Comparison of ENCODE assay signal across 10 cellular contexts in the genomic region with DNA sequence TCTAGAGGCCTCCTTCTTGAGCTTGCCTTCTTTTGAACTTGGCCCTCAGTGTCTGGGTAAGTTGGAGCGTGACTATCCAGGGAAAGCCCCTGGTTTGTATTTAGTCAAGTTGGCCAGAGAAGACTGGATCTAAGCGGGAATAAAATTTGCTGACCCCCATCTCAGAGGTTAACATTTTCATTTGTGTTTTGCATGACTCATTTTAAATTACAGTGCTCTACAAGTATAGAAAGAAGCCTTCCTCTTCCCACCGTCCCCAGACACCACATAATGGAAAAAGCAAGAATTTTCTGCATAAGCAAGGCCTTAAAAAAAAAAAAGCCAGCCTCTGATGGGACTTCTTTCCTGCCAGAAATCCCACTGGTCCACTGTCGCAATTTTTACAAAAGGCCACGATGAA. TPM values are rescaled to one million over a fixed set of nuclear protein-coding genes. Genes with fewer than 3 reads are reported as not detected.
A peak's percentile ranks its signal among the peaks of the same experiment; 100 is the strongest.
DNase-seq lines count a peak whose midpoint lies in the region; ATAC-seq and TF ChIP-seq lines count a peak whose summit lies in the region.
"Had no signal": no experiment of that assay in that cellular context is flagged by ENCODE, and none has a peak within 500 bp of the region (broad histone marks: within the 10 kb centered on the region; RNA-seq: fewer than 3 reads in every experiment).

No MANE protein-coding gene starts in this region.

- no peak overlapping the region for H3K27ac Mint-ChIP-seq in activated B cell treated with CpG ODN at 0.5 μM for 24 hours

- ATAC-seq in activated B cell treated with CpG ODN at 0.5 μM for 24 hours (ENCODE audit: low read depth) (no peak), heart right ventricle (peak; percentile 17 to 61 (median 54)), esophagus mucosa (no peak)
- ATAC-seq: activated CD4-positive, CD25-positive, alpha-beta regulatory T cell treated with anti-CD3 and anti-CD28 coated beads, Interleukin-2, amount 50 U/mL, for 24 hours; K562 had no signal

- no peak overlapping the region for H3K9ac ChIP-seq in skeletal muscle tissue (ENCODE audit: low read depth in 1 of 3, low read length in 3 of 3)

- H3K4me1 Mint-ChIP-seq in activated B cell treated with CpG ODN at 0.5 μM for 24 hours: peaks cover 77% of the 10 kb centered on the region

- H3K27me3 Mint-ChIP-seq in activated B cell treated with CpG ODN at 0.5 μM for 24 hours: no peaks in the 10 kb centered on the region
- H3K27me3 Mint-ChIP-seq: brain had no signal

- CTCF ChIA-PET in activated B cell treated with CpG ODN at 0.5 μM for 24 hours (lab: Charles Lee): no interaction called here

- peaks cover 6% of the 10 kb centered on the region for H3K36me3 Mint-ChIP-seq in activated B cell treated with CpG ODN at 0.5 μM for 24 hours (ENCODE audit: low read depth)

- no peaks in the 10 kb centered on the region for H3K9me3 Mint-ChIP-seq in activated B cell treated with CpG ODN at 0.5 μM for 24 hours

- POLR2A ChIA-PET in activated B cell treated with CpG ODN at 0.5 μM for 24 hours (lab: Charles Lee): no interaction called here

- no peak overlapping the region for H3K4me3 ChIP-seq in heart right ventricle
- no peak overlapping the region for H3K4me3 ChIP-seq in skeletal muscle tissue (ENCODE audit: low read length in 3 of 3)
- H3K4me3 ChIP-seq: K562 had no signal

- TF ChIP-seq CTCF in activated B cell treated with CpG ODN at 0.5 μM for 24 hours (IDR thresholded peaks at IDR 0.05) (no peak), heart right ventricle (IDR thresholded peaks at IDR 0.05) (no peak)

- H3K4me3 Mint-ChIP-seq in activated B cell treated with CpG ODN at 0.5 μM for 24 hours: peak overlapping the region; percentile 11
- H3K4me3 Mint-ChIP-seq: brain had no signal

- intact Hi-C loops in activated B cell treated with CpG ODN at 0.5 μM for 24 hours (cut with micrococcal nuclease) (loop anchor here (5.0 to 10.0 kb wide), 4 partner anchors 48 to 1240 kb away; no protein-coding TSS in a partner anchor), heart right ventricle (cut with DNase I) (no loop called here)

- DNase-seq in H4 (ENCODE audit: low spot score) (peak; percentile 48), activated B cell treated with CpG ODN at 0.5 μM for 24 hours (no peak), heart right ventricle (no peak), NCI-H226 (no peak), SIG-M5 (lab: John Stamatoyannopoulos, UW) (no peak)

- H3K27ac ChIP-seq in heart right ventricle (peak overlapping the region in 9 of 10 donors; percentile 18 to 86 (median 61)), skeletal muscle tissue (ENCODE audit: low read depth, low read length) (peak overlapping the region; percentile 57)

- no peaks in the 10 kb centered on the region for H3K36me3 ChIP-seq in heart right ventricle
- no peaks in the 10 kb centered on the region for H3K36me3 ChIP-seq in skeletal muscle tissue (ENCODE audit: control insufficient read depth in 3 of 3, insufficient read depth in 3 of 3, low read length in 3 of 3)

- no peaks in the 10 kb centered on the region for H3K9me3 ChIP-seq in heart right ventricle
- no peaks in the 10 kb centered on the region for H3K9me3 ChIP-seq in skeletal muscle tissue (ENCODE audit: control insufficient read depth in 3 of 3, low read length in 3 of 3)

- H3K4me1 ChIP-seq in heart right ventricle: peaks cover 13 to 92% (median 83%) of the 10 kb centered on the region in 9 donors
- H3K4me1 ChIP-seq in skeletal muscle tissue (ENCODE audit: control insufficient read depth in 3 of 3, insufficient read depth in 3 of 3, low read length in 3 of 3): peaks cover 21 to 28% (median 24%) of the 10 kb centered on the region in 3 donors

- H3K27me3 ChIP-seq in heart right ventricle (no peaks in the 10 kb centered on the region), skeletal muscle tissue (ENCODE audit: control insufficient read depth in 3 of 3, insufficient read depth in 3 of 3, low read length in 3 of 3) (no peaks in the 10 kb centered on the region)

- 42 to 46% methylated on average over 5 of the region's 5 CpGs for whole genome bisulfite sequencing in heart right ventricle, 2 donors

RNA-seq across cellular contexts. Expression of a gene that starts 27.2 kb away (rescaled TPM):
- 15.7 and 17.2 TPM in 2 replicates for total RNA-seq in H4 (2014; rRNA removed; shearing (Covaris generic))
- total RNA-seq in activated B cell treated with CpG ODN at 0.5 μM for 24 hours (45.5 and 52.2 TPM in 2 replicates), heart right ventricle (100 to 1,000 TPM in 8 of 10 donors, 10 to 100 TPM in 2; 45.6 to 269 (median 148) TPM), skeletal muscle tissue (33.4 TPM), esophagus mucosa (26.9 TPM)
- polyA plus RNA-seq in heart right ventricle: 10 to 100 TPM; 12.2 to 22.3 TPM

Comparison
In these comparisons a context has a peak if more than half of its experiments do, and no peak if none do; other contexts are left out.
1. ATAC-seq: peak in heart right ventricle (8 of 8); none in activated B cell treated with CpG ODN at 0.5 μM for 24 hours (single experiment) and esophagus mucosa (single experiment).